Comparison of ENCODE assay signal across 33 cellular contexts in the genomic region with DNA sequence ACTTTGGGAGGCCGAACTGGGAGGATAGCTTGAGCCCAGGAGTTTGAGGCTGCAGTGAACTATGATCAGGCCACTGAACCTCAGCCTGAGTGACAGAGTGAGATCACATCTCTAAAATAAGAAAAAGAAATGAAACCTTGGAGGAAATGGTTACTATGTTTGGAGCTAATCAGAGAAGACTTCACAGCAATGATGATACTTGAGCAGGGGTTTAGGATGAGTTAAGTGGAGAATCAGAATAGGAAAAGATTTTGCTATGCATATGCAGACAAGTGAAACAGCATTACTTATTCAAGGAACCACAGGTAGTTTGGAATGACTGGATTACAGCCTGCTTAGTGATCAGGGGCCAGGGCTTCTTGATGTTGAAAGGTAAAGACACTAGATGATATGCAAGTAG. TPM values are rescaled to one million over a fixed set of nuclear protein-coding genes. Genes with fewer than 3 reads are reported as not detected.
DNase-seq lines count a peak whose midpoint lies in the region; ATAC-seq and TF ChIP-seq lines count a peak whose summit lies in the region.
"Had no signal": no experiment of that assay in that cellular context is flagged by ENCODE, and none has a peak within 500 bp of the region (broad histone marks: within the 10 kb centered on the region; RNA-seq: fewer than 3 reads in every experiment).

No MANE protein-coding gene starts in this region.

- H3K4me1 ChIP-seq in lower lobe of right lung (no peaks in the 10 kb centered on the region), uterus (no peaks in the 10 kb centered on the region)
- H3K4me1 ChIP-seq: esophagus squamous epithelium, left lung, Peyer's patch, right atrium auricular region, thyroid gland had no signal

- no peak for DNase-seq in activated T-cell treated with anti-CD3 and anti-CD28 coated beads, Interleukin-2, amount 50 U/mL, for 72 hours
- DNase-seq in activated T-cell treated with anti-CD3 and anti-CD28 coated beads, Interleukin-2, amount 50 U/mL, for 1 hour = no peak
- no peak for DNase-seq in stimulated activated effector memory CD8-positive, alpha-beta T cell treated with anti-CD3 and anti-CD28 coated beads, Interleukin-12 subunit alpha, Interleukin-12 subunit beta, amount 100 ng/mL, for 72 hours (ENCODE audit: low spot score in 2 of 2)
- DNase-seq in lower lobe of right lung (no peak), uterus (no peak)
- no peak for DNase-seq in CD4-positive, alpha-beta T cell
- DNase-seq: activated CD4-positive, alpha-beta T cell treated with anti-CD3 and anti-CD28 coated beads for 48 hours; activated naive CD8-positive, alpha-beta T cell treated with anti-CD3 and anti-CD28 coated beads, Interleukin-2, amount 10 ng/mL, durations not matched to agents 7 days and 5 days; aorta; esophagus squamous epithelium; foreskin melanocyte; H7; heart left ventricle; islet precursor cell; left lung; mesendoderm; NCI-H1417; NCI-H2029; NCI-H524; Peyer's patch; posterior cingulate gyrus; SHP77; small intestine; T-helper 17 cell; thyroid gland had no signal

- H3K27ac ChIP-seq in lower lobe of right lung (no peak overlapping the region), uterus (no peak overlapping the region)
- H3K27ac ChIP-seq in CD4-positive, alpha-beta T cell (ENCODE audit: low read depth, low read length) = no peak overlapping the region
- H3K27ac ChIP-seq: esophagus squamous epithelium, KMS-11, left lung, Peyer's patch, right atrium auricular region, thyroid gland had no signal

- CTCF ChIA-PET in CD4-positive, alpha-beta T cell (lab: Charles Lee) = no interaction called here

- no peaks in the 10 kb centered on the region for H3K27me3 Mint-ChIP-seq in activated T-cell treated with anti-CD3 and anti-CD28 coated beads, Interleukin-2, amount 50 U/mL, for 72 hours (ENCODE audit: low read depth)
- H3K27me3 Mint-ChIP-seq in CD4-positive, alpha-beta T cell = peaks cover 12% of the 10 kb centered on the region

- no peaks in the 10 kb centered on the region for H3K9me3 Mint-ChIP-seq in activated T-cell treated with anti-CD3 and anti-CD28 coated beads, Interleukin-2, amount 50 U/mL, for 72 hours
- no peaks in the 10 kb centered on the region for H3K9me3 Mint-ChIP-seq in stimulated activated effector memory CD8-positive, alpha-beta T cell treated with anti-CD3 and anti-CD28 coated beads, Interleukin-12 subunit alpha, Interleukin-12 subunit beta, amount 100 ng/mL, for 72 hours
- H3K9me3 Mint-ChIP-seq in CD4-positive, alpha-beta T cell = no peaks in the 10 kb centered on the region
- H3K9me3 Mint-ChIP-seq: activated naive CD8-positive, alpha-beta T cell treated with anti-CD3 and anti-CD28 coated beads, Interleukin-2, amount 10 ng/mL, durations not matched to agents 7 days and 5 days; stimulated activated naive CD8-positive, alpha-beta T cell treated with anti-CD3 and anti-CD28 coated beads, Interleukin-15, Interleukin-2, amounts not matched to agents 100 ng/mL and 50 ng/mL, for 24 hours had no signal

- H3K9me3 ChIP-seq in lower lobe of right lung = no peaks in the 10 kb centered on the region
- no peaks in the 10 kb centered on the region for H3K9me3 ChIP-seq in uterus
- no peaks in the 10 kb centered on the region for H3K9me3 ChIP-seq in CD4-positive, alpha-beta T cell (ENCODE audit: control insufficient read depth, low read length)
- H3K9me3 ChIP-seq: esophagus squamous epithelium, heart left ventricle, left lung, Peyer's patch, right atrium auricular region, thyroid gland had no signal

- H3K27ac Mint-ChIP-seq in activated T-cell treated with anti-CD3 and anti-CD28 coated beads, Interleukin-2, amount 50 U/mL, for 72 hours = no peak overlapping the region
- no peak overlapping the region for H3K27ac Mint-ChIP-seq in stimulated activated effector memory CD8-positive, alpha-beta T cell treated with anti-CD3 and anti-CD28 coated beads, Interleukin-12 subunit alpha, Interleukin-12 subunit beta, amount 100 ng/mL, for 72 hours
- no peak overlapping the region for H3K27ac Mint-ChIP-seq in CD4-positive, alpha-beta T cell
- H3K27ac Mint-ChIP-seq: activated naive CD8-positive, alpha-beta T cell treated with anti-CD3 and anti-CD28 coated beads, Interleukin-2, amount 10 ng/mL, durations not matched to agents 7 days and 5 days; stimulated activated naive CD8-positive, alpha-beta T cell treated with anti-CD3 and anti-CD28 coated beads, Interleukin-15, Interleukin-2, amounts not matched to agents 100 ng/mL and 50 ng/mL, for 24 hours; T-helper 17 cell had no signal

- POLR2A ChIA-PET in CD4-positive, alpha-beta T cell (lab: Charles Lee) = no interaction called here

- ATAC-seq in activated T-cell treated with anti-CD3 and anti-CD28 coated beads, Interleukin-2, amount 50 U/mL, for 72 hours (replicated peaks in 1 of 2) = peak; percentile 36 to 65
- ATAC-seq in HG02642 (IDR thresholded peaks at IDR 0.05; ENCODE audit: poor library complexity, unreplicated experiment) (peak; percentile 53), HG03565 (IDR thresholded peaks at IDR 0.05; ENCODE audit: unreplicated experiment) (peak; percentile 63), lower lobe of right lung (no peak)
- peak; percentile 73 for ATAC-seq in stimulated activated effector memory CD8-positive, alpha-beta T cell treated with anti-CD3 and anti-CD28 coated beads, Interleukin-12 subunit alpha, Interleukin-12 subunit beta, amount 100 ng/mL, for 72 hours
- no peak for ATAC-seq in CD4-positive, alpha-beta T cell (ENCODE audit: poor library complexity)
- ATAC-seq: heart left ventricle, left lung, T-helper 17 cell had no signal

- intact Hi-C loops in lower lobe of right lung (cut with DNase I) = no loop called here
- intact Hi-C loops in uterus (cut with DNase I; ENCODE audit: low total_unique reads) = no loop called here
- intact Hi-C loops in CD4-positive, alpha-beta T cell (cut with DNase I, micrococcal nuclease) = no loop called here

- H3K36me3 Mint-ChIP-seq in activated T-cell treated with anti-CD3 and anti-CD28 coated beads, Interleukin-2, amount 50 U/mL, for 72 hours (ENCODE audit: insufficient read depth in 2 of 2) = no peaks in the 10 kb centered on the region
- H3K36me3 Mint-ChIP-seq in stimulated activated effector memory CD8-positive, alpha-beta T cell treated with anti-CD3 and anti-CD28 coated beads, Interleukin-12 subunit alpha, Interleukin-12 subunit beta, amount 100 ng/mL, for 72 hours = no peaks in the 10 kb centered on the region
- H3K36me3 Mint-ChIP-seq in CD4-positive, alpha-beta T cell (ENCODE audit: low read depth) = no peaks in the 10 kb centered on the region
- H3K36me3 Mint-ChIP-seq: activated naive CD8-positive, alpha-beta T cell treated with anti-CD3 and anti-CD28 coated beads, Interleukin-2, amount 10 ng/mL, durations not matched to agents 7 days and 5 days had no signal

- H3K4me3 Mint-ChIP-seq in activated T-cell treated with anti-CD3 and anti-CD28 coated beads, Interleukin-2, amount 50 U/mL, for 72 hours = no peak overlapping the region
- H3K4me3 Mint-ChIP-seq in stimulated activated effector memory CD8-positive, alpha-beta T cell treated with anti-CD3 and anti-CD28 coated beads, Interleukin-12 subunit alpha, Interleukin-12 subunit beta, amount 100 ng/mL, for 72 hours = no peak overlapping the region
- H3K4me3 Mint-ChIP-seq in CD4-positive, alpha-beta T cell = no peak overlapping the region
- H3K4me3 Mint-ChIP-seq: activated naive CD8-positive, alpha-beta T cell treated with anti-CD3 and anti-CD28 coated beads, Interleukin-2, amount 10 ng/mL, durations not matched to agents 7 days and 5 days; stimulated activated naive CD8-positive, alpha-beta T cell treated with anti-CD3 and anti-CD28 coated beads, Interleukin-15, Interleukin-2, amounts not matched to agents 100 ng/mL and 50 ng/mL, for 24 hours; T-helper 17 cell had no signal

- H3K36me3 ChIP-seq in lower lobe of right lung = no peaks in the 10 kb centered on the region
- H3K36me3 ChIP-seq in uterus = no peaks in the 10 kb centered on the region
- H3K36me3 ChIP-seq: esophagus squamous epithelium, heart left ventricle, left lung, Peyer's patch, right atrium auricular region, thyroid gland had no signal

- H3K27me3 ChIP-seq in lower lobe of right lung (ENCODE audit: low read depth) (no peaks in the 10 kb centered on the region), uterus (no peaks in the 10 kb centered on the region)
- no peaks in the 10 kb centered on the region for H3K27me3 ChIP-seq in CD4-positive, alpha-beta T cell (ENCODE audit: control insufficient read depth, insufficient read depth, low read length)
- H3K27me3 ChIP-seq: esophagus squamous epithelium, left lung, Peyer's patch, right atrium auricular region, thyroid gland had no signal

- H3K4me3 ChIP-seq in lower lobe of right lung = no peak overlapping the region
- H3K4me3 ChIP-seq in uterus = no peak overlapping the region
- H3K4me3 ChIP-seq: esophagus squamous epithelium, heart left ventricle, left lung, Peyer's patch, right atrium auricular region, thyroid gland had no signal

- no peaks in the 10 kb centered on the region for H3K4me1 Mint-ChIP-seq in activated T-cell treated with anti-CD3 and anti-CD28 coated beads, Interleukin-2, amount 50 U/mL, for 72 hours (ENCODE audit: low read depth)
- H3K4me1 Mint-ChIP-seq in stimulated activated effector memory CD8-positive, alpha-beta T cell treated with anti-CD3 and anti-CD28 coated beads, Interleukin-12 subunit alpha, Interleukin-12 subunit beta, amount 100 ng/mL, for 72 hours = no peaks in the 10 kb centered on the region
- H3K4me1 Mint-ChIP-seq in CD4-positive, alpha-beta T cell (ENCODE audit: low read depth) = no peaks in the 10 kb centered on the region
- H3K4me1 Mint-ChIP-seq: activated naive CD8-positive, alpha-beta T cell treated with anti-CD3 and anti-CD28 coated beads, Interleukin-2, amount 10 ng/mL, durations not matched to agents 7 days and 5 days; T-helper 17 cell had no signal

- no peak for TF ChIP-seq CTCF in lower lobe of right lung (IDR thresholded peaks at IDR 0.05)
- TF ChIP-seq CTCF in uterus (IDR thresholded peaks at IDR 0.05) = no peak
- TF ChIP-seq CTCF in CD4-positive, alpha-beta T cell (IDR thresholded peaks at IDR 0.05) = no peak

- TF ChIP-seq POLR2A in uterus (IDR thresholded peaks at IDR 0.05) = no peak

RNA-seq across cellular contexts. Expression of a gene that starts 1.3 kb away (rescaled TPM):
- total RNA-seq in activated T-cell treated with anti-CD3 and anti-CD28 coated beads, Interleukin-2, amount 50 U/mL, for 72 hours = not detected
- 6.8 TPM for total RNA-seq in lower lobe of right lung
- not detected for total RNA-seq in uterus
- not detected for total RNA-seq in CD4-positive, alpha-beta T cell
- total RNA-seq: activated naive CD8-positive, alpha-beta T cell treated with anti-CD3 and anti-CD28 coated beads, Interleukin-2, amount 10 ng/mL, durations not matched to agents 7 days and 5 days; bronchial epithelial cell; Daoy; H7; myocyte; Peyer's patch; T-helper 17 cell; thyroid gland had no signal

RNA-seq across cellular contexts. Expression of a gene that starts 23.0 kb away (rescaled TPM):
- under 1 TPM in 1 of 2 donors, not detected in 1; 0.25 TPM for total RNA-seq in activated T-cell treated with anti-CD3 and anti-CD28 coated beads, Interleukin-2, amount 50 U/mL, for 72 hours
- total RNA-seq in lower lobe of right lung = 4.2 TPM
- 1 to 10 TPM in 1 of 4 donors, under 1 TPM in 1, not detected in 2; 0.27 to 1.1 TPM for total RNA-seq in uterus
- total RNA-seq in CD4-positive, alpha-beta T cell = under 1 TPM; 0.60 to 0.98 TPM
- total RNA-seq: bronchial epithelial cell, Daoy, esophagus squamous epithelium, H7, myocyte, thyroid gland had no signal

Comparison
In these comparisons a context has a peak if more than half of its experiments do, and no peak if none do; other contexts are left out.
1. ATAC-seq: peak in activated T-cell treated with anti-CD3 and anti-CD28 coated beads, Interleukin-2, amount 50 U/mL, for 72 hours (2 of 2), HG02642 (single experiment), HG03565 (single experiment) and stimulated activated effector memory CD8-positive, alpha-beta T cell treated with anti-CD3 and anti-CD28 coated beads, Interleukin-12 subunit alpha, Interleukin-12 subunit beta, amount 100 ng/mL, for 72 hours (single experiment); none in lower lobe of right lung (0 of 2) and CD4-positive, alpha-beta T cell (single experiment).